In genomic region chr10:43089519-43089918, GRCh38 we compare ENCODE assay signal across 25 cellular contexts. TPM values are rescaled to one million over a fixed set of nuclear protein-coding genes. Genes with fewer than 3 reads are reported as not detected.
"Had no signal": no experiment of that assay in that cellular context is flagged by ENCODE, and none has a peak within 500 bp of the region (broad histone marks: within the 10 kb centered on the region; RNA-seq: fewer than 3 reads in every experiment).

No MANE protein-coding gene starts in this region.

- H3K36me3 ChIP-seq: left ventricle myocardium inferior, neural progenitor cell, ovary, prostate gland, stomach, thyroid gland, transverse colon, upper lobe of left lung had no signal

- H3K9me3 ChIP-seq: left ventricle myocardium inferior, ovary, prostate gland, stomach, testis, thyroid gland, transverse colon, upper lobe of left lung had no signal

- H3K4me3 ChIP-seq: hepatocyte, left ventricle myocardium inferior, lung, neural progenitor cell, ovary, prostate gland, skin epidermis, stomach, testis, thyroid gland, transverse colon, upper lobe of left lung had no signal

- H3K4me2 ChIP-seq: hepatocyte, neural progenitor cell had no signal

- DNase-seq: islet precursor cell; left ventricle myocardium inferior; mesendoderm; naive B cell; natural killer cell; nephron progenitor cell; ovary; retina; stimulated activated CD4-positive, alpha-beta T cell treated with anti-CD3 and anti-CD28 coated beads, Interleukin-12 subunit alpha, Interleukin-12 subunit beta, amount 100 ng/mL, for 4 hours; stimulated activated CD4-positive, alpha-beta T cell treated with anti-CD3 and anti-CD28 coated beads, Interleukin-15, amount 100 ng/mL, for 24 hours; stimulated activated CD4-positive, alpha-beta T cell treated with anti-CD3 and anti-CD28 coated beads, Interleukin-2, amount 100 ng/mL, for 24 hours; stimulated activated CD4-positive, alpha-beta T cell treated with anti-CD3 and anti-CD28 coated beads, Interleukin-4, amount 100 ng/mL, for 1 hour; stimulated activated naive B cell treated with anti-CD40 and anti-IgM and Interleukin-4, amounts not matched to agents 10 μg/mL and 1 μg/mL and 100 μg/mL, for 72 hours; stimulated activated naive CD8-positive, alpha-beta T cell treated with anti-CD3 and anti-CD28 coated beads, Interleukin-15, Interleukin-2, amounts not matched to agents 100 U/mL and 50 U/mL, for 24 hours; testis; thyroid gland; transverse colon had no signal

- H3K27ac ChIP-seq: hepatocyte, left ventricle myocardium inferior, neural progenitor cell, ovary, prostate gland, skin epidermis, stomach, testis, thyroid gland, transverse colon, upper lobe of left lung had no signal

- ATAC-seq: natural killer cell; sciatic nerve; stimulated activated naive B cell treated with anti-CD40 and anti-IgM and Interleukin-4, amounts not matched to agents 10 μg/mL and 1 μg/mL and 100 μg/mL, for 72 hours; stimulated activated naive CD8-positive, alpha-beta T cell treated with anti-CD3 and anti-CD28 coated beads, Interleukin-15, Interleukin-2, amounts not matched to agents 100 U/mL and 50 U/mL, for 24 hours had no signal

- H3K9ac ChIP-seq: neural progenitor cell had no signal

- H3K4me1 ChIP-seq: left ventricle myocardium inferior, neural progenitor cell, prostate gland, testis, thyroid gland, transverse colon, upper lobe of left lung had no signal

- H2AFZ ChIP-seq: hepatocyte, neural progenitor cell had no signal

- H3K27me3 ChIP-seq: hepatocyte, neural progenitor cell, ovary, stomach, testis, thyroid gland, transverse colon, upper lobe of left lung had no signal

RNA-seq across cellular contexts. Expression of gene RET, which starts 12.7 kb away (rescaled TPM):
- polyA plus RNA-seq: hepatocyte had no signal
